Comparison of ENCODE assay signal across 18 cellular contexts in genomic region chr6:44339763-44340625, GRCh38. TPM values are rescaled to one million over a fixed set of nuclear protein-coding genes. Genes with fewer than 3 reads are reported as not detected.
DNase-seq lines count a peak whose midpoint lies in the region; ATAC-seq, FAIRE-seq and TF ChIP-seq lines count a peak whose summit lies in the region.
"Had no signal": no experiment of that assay in that cellular context is flagged by ENCODE, and none has a peak within 500 bp of the region (broad histone marks: within the 10 kb centered on the region; RNA-seq: fewer than 3 reads in every experiment).

No MANE protein-coding gene starts in this region.

- in situ Hi-C loops in ACHN (cut with HindIII; ENCODE audit: low pct_ligation_motif_present, low pct_unique_long_range_greater_than_20kb, low sequenced_read_pairs) (no loop called here), GM23248 (cut with MboI) (loop anchor here (5.0 kb wide), 1 partner anchor 68 kb away; the partner anchor contains the start of gene TMEM151B), KBM-7 (cut with MboI; ENCODE audit: low pct_unique_long_range_greater_than_20kb, low sequenced_read_pairs) (no loop called here)

- dilution Hi-C loops in keratinocyte (cut with MboI; ENCODE audit: extremely low pct_ligation_motif_present, low sequenced_read_pairs), result no loop called here

- no peaks in the 10 kb centered on the region for H3K4me1 Mint-ChIP-seq in activated T-helper 17 cell treated with anti-CD3 and anti-CD28 coated beads, Interleukin-2, amount 50 U/mL, for 72 hours

- no peaks in the 10 kb centered on the region for H3K9me3 Mint-ChIP-seq in activated T-helper 17 cell treated with anti-CD3 and anti-CD28 coated beads, Interleukin-2, amount 50 U/mL, for 72 hours
- H3K9me3 Mint-ChIP-seq: brain; CD8-positive, alpha-beta T cell had no signal

- DNase-seq in ACHN (peak; percentile 58), GM23248 (peak; percentile 79), keratinocyte (ENCODE audit: low read depth, low spot score) (peak; percentile 35), KBM-7 (no peak), superior temporal gyrus (ENCODE audit: extremely low spot score) (no peak), SJCRH30 (no peak), hepatic stellate cell (ENCODE audit: low spot score) (no peak)
- DNase-seq: CD8-positive, alpha-beta T cell; mucosa of descending colon; NCI-H1092; NCI-H446 treated with DMSO at 0.1 percent for 48 hours; Peyer's patch; T-helper 9 cell had no signal

- no peaks in the 10 kb centered on the region for H3K4me1 ChIP-seq in GM23248 (ENCODE audit: insufficient read depth)
- no peaks in the 10 kb centered on the region for H3K4me1 ChIP-seq in keratinocyte (ENCODE audit: control insufficient read depth, extremely low read depth, insufficient read depth, low read length)
- no peaks in the 10 kb centered on the region for H3K4me1 ChIP-seq in SJCRH30

- H2AFZ ChIP-seq in GM23248 (no peak overlapping the region), keratinocyte (ENCODE audit: control insufficient read depth, low read length) (no peak overlapping the region)

- H3K27me3 ChIP-seq in GM23248 (replicated peaks; ENCODE audit: insufficient read depth) (peaks cover 44% of the 10 kb centered on the region), keratinocyte (ENCODE audit: control insufficient read depth, extremely low read depth, insufficient read depth, low read length) (peaks cover 38% of the 10 kb centered on the region), SJCRH30 (0 out of 2 replicates have a peak, but pooled peaks cover 8% of the 10 kb centered on the region)
- H3K27me3 ChIP-seq: Peyer's patch had no signal

- H3K9me1 ChIP-seq in keratinocyte (ENCODE audit: control insufficient read depth, extremely low read depth, insufficient read depth, low read length), result no peaks in the 10 kb centered on the region

- H3K9me3 ChIP-seq in GM23248 (ENCODE audit: low read depth) (no peaks in the 10 kb centered on the region), keratinocyte (ENCODE audit: control insufficient read depth, low read depth, low read length) (no peaks in the 10 kb centered on the region), SJCRH30 (replicated peaks) (no peaks in the 10 kb centered on the region)
- H3K9me3 ChIP-seq: mucosa of descending colon, Peyer's patch, suprapubic skin had no signal

- H4K20me1 ChIP-seq in GM23248 (ENCODE audit: insufficient read depth) (no peaks in the 10 kb centered on the region), keratinocyte (ENCODE audit: control insufficient read depth, extremely low read depth, insufficient read depth, low read length) (no peaks in the 10 kb centered on the region)

- H3K27ac ChIP-seq in GM23248 (no peak overlapping the region), keratinocyte (ENCODE audit: control insufficient read depth, insufficient read depth, low read length) (no peak overlapping the region), SJCRH30 (no peak overlapping the region)
- H3K27ac ChIP-seq: Peyer's patch, suprapubic skin had no signal

- H3K36me3 ChIP-seq in GM23248 (ENCODE audit: low read depth), result no peaks in the 10 kb centered on the region
- no peaks in the 10 kb centered on the region for H3K36me3 ChIP-seq in keratinocyte (ENCODE audit: control insufficient read depth in 2 of 2, extremely low read depth in 1 of 2, insufficient read depth in 2 of 2, low read length in 2 of 2)
- H3K36me3 ChIP-seq in SJCRH30, result no peaks in the 10 kb centered on the region
- H3K36me3 ChIP-seq: Peyer's patch, suprapubic skin had no signal

- H3K4me3 Mint-ChIP-seq in activated T-helper 17 cell treated with anti-CD3 and anti-CD28 coated beads, Interleukin-2, amount 50 U/mL, for 72 hours, result no peak overlapping the region
- H3K4me3 Mint-ChIP-seq: brain; CD8-positive, alpha-beta T cell had no signal

- H3K36me3 Mint-ChIP-seq in activated T-helper 17 cell treated with anti-CD3 and anti-CD28 coated beads, Interleukin-2, amount 50 U/mL, for 72 hours (ENCODE audit: low read depth), result no peaks in the 10 kb centered on the region
- H3K36me3 Mint-ChIP-seq: brain; CD8-positive, alpha-beta T cell had no signal

- peak; percentile 87 for ATAC-seq in activated T-helper 17 cell treated with anti-CD3 and anti-CD28 coated beads, Interleukin-2, amount 50 U/mL, for 72 hours (replicated peaks)
- ATAC-seq: CD8-positive, alpha-beta T cell; mucosa of descending colon had no signal

- no peak overlapping the region for H3K4me3 ChIP-seq in GM23248
- H3K4me3 ChIP-seq in keratinocyte (ENCODE audit: control insufficient read depth in 2 of 3, extremely low read depth in 1 of 3, insufficient read depth in 2 of 3, low read depth in 1 of 3, low read length in 3 of 3), result no peak overlapping the region
- H3K4me3 ChIP-seq in SJCRH30, result no peak overlapping the region
- H3K4me3 ChIP-seq: mucosa of descending colon, Peyer's patch, suprapubic skin had no signal

- no peak overlapping the region for H3K4me2 ChIP-seq in GM23248 (ENCODE audit: unreplicated experiment)
- H3K4me2 ChIP-seq in keratinocyte (ENCODE audit: control insufficient read depth, extremely low read depth, insufficient read depth, low read depth, low read length), result no peak overlapping the region

- WGBS in GM23248 (ENCODE audit: low coverage in 1 of 2, low lambda C conversion rate in 2 of 2, missing lambda C conversion rate in 2 of 2), 2 experiments, result 67 to 75% methylated on average over 7 of the region's 7 CpGs

- H3K9me2 ChIP-seq in GM23248 (ENCODE audit: insufficient read depth), result no peaks in the 10 kb centered on the region

- no peaks in the 10 kb centered on the region for H3F3A ChIP-seq in GM23248 (ENCODE audit: insufficient read depth)

- H3K79me2 ChIP-seq in GM23248 (ENCODE audit: insufficient read depth), result no peaks in the 10 kb centered on the region
- H3K79me2 ChIP-seq in keratinocyte (ENCODE audit: control insufficient read depth, insufficient read depth, low read length), result no peaks in the 10 kb centered on the region

- H3K27me3 Mint-ChIP-seq in activated T-helper 17 cell treated with anti-CD3 and anti-CD28 coated beads, Interleukin-2, amount 50 U/mL, for 72 hours, result peaks cover 32% of the 10 kb centered on the region

- FAIRE-seq in keratinocyte (lab: Jason Lieb, UNC), result peak; percentile 62
- FAIRE-seq: endothelial cell of umbilical vein had no signal

- TF ChIP-seq CTCF in keratinocyte (optimal IDR thresholded peaks at IDR 0.05 in 1 of 3, IDR thresholded peaks at IDR 0.05 in 1 of 3, conservative IDR thresholded peaks at IDR 0.05 in 1 of 3; ENCODE audit: extremely low read depth in 1 of 3, insufficient read depth in 2 of 3, low read length in 3 of 3), result no peak

- H3K27ac Mint-ChIP-seq in activated T-helper 17 cell treated with anti-CD3 and anti-CD28 coated beads, Interleukin-2, amount 50 U/mL, for 72 hours, result no peak overlapping the region
- H3K27ac Mint-ChIP-seq: brain; CD8-positive, alpha-beta T cell; progenitor cell of endocrine pancreas had no signal

- no peak overlapping the region for H3K9ac ChIP-seq in GM23248
- H3K9ac ChIP-seq in keratinocyte (ENCODE audit: control insufficient read depth, extremely low read depth, insufficient read depth, low read length), result no peak overlapping the region

RNA-seq across cellular contexts. Expression of gene SPATS1, which starts 2.5 kb away (rescaled TPM):
- not detected in 2 replicates for total RNA-seq in GM23248 (2014; rRNA removed; shearing (Covaris generic))
- polyA plus RNA-seq in GM23248 (2016; fragmentation: Nextera tagmentation; extraction: Ambion mirVana), result not detected in 2 replicates
- total RNA-seq in activated T-helper 17 cell treated with anti-CD3 and anti-CD28 coated beads, Interleukin-2, amount 50 U/mL, for 72 hours, result not detected
- not detected in 3 replicates for polyA plus RNA-seq in keratinocyte
- polyA plus RNA-seq in keratinocyte (2011; ENCODE audit: low read depth), result not detected
- not detected in 2 replicates for polyA plus RNA-seq in keratinocyte (2011; cell fraction: cytosol; rRNA removed)
- not detected in 2 replicates for polyA plus RNA-seq in keratinocyte (2011; cell fraction: nucleus; rRNA removed)
- not detected in 2 replicates for polyA plus RNA-seq in keratinocyte (2012; ENCODE audit: low replicate concordance)
- not detected in 3 replicates for polyA minus RNA-seq in keratinocyte
- polyA minus RNA-seq in keratinocyte (2011; cell fraction: cytosol; rRNA and poly(A)+ RNA removed), result not detected
- polyA minus RNA-seq in keratinocyte (2011; cell fraction: nucleus; rRNA and poly(A)+ RNA removed), result not detected in 2 replicates
- total RNA-seq in SJCRH30 (2014; rRNA removed; shearing (Covaris generic)), result not detected in 2 replicates
- total RNA-seq: CD8-positive, alpha-beta T cell; endothelial cell of umbilical vein; mucosa of descending colon; Peyer's patch; progenitor cell of endocrine pancreas; suprapubic skin had no signal
- polyA plus RNA-seq: endothelial cell of umbilical vein had no signal

RNA-seq across cellular contexts. Expression of gene AARS2, which starts 26.8 kb away (rescaled TPM):
- total RNA-seq in GM23248 (2014; rRNA removed; shearing (Covaris generic)), result 14.4 and 14.7 TPM in 2 replicates
- polyA plus RNA-seq in GM23248 (2016; fragmentation: Nextera tagmentation; extraction: Ambion mirVana) (5.3 and 6.0 TPM in 2 replicates), keratinocyte (5.8 to 8.5 TPM (median 5.9 TPM) in 3 replicates)
- total RNA-seq in activated T-helper 17 cell treated with anti-CD3 and anti-CD28 coated beads, Interleukin-2, amount 50 U/mL, for 72 hours, result 10 to 100 TPM; 10.2 to 13.8 TPM
- polyA plus RNA-seq in keratinocyte (2011; ENCODE audit: low read depth), result 3.9 TPM
- 2.1 and 3.8 TPM in 2 replicates for polyA plus RNA-seq in keratinocyte (2011; cell fraction: cytosol; rRNA removed)
- 15.4 and 15.9 TPM in 2 replicates for polyA plus RNA-seq in keratinocyte (2011; cell fraction: nucleus; rRNA removed)
- polyA plus RNA-seq in keratinocyte (2012; ENCODE audit: low replicate concordance), result 3.1 and 7.9 TPM in 2 replicates
- 10.7 to 12.9 TPM (median 12.1 TPM) in 3 replicates for polyA minus RNA-seq in keratinocyte
- 7.9 TPM for polyA minus RNA-seq in keratinocyte (2011; cell fraction: cytosol; rRNA and poly(A)+ RNA removed)
- 19.5 and 19.6 TPM in 2 replicates for polyA minus RNA-seq in keratinocyte (2011; cell fraction: nucleus; rRNA and poly(A)+ RNA removed)
- 16.3 and 19.3 TPM in 2 replicates for total RNA-seq in SJCRH30 (2014; rRNA removed; shearing (Covaris generic))

RNA-seq across cellular contexts. Expression of gene CDC5L, which starts 47.5 kb away (rescaled TPM):
- 20.4 and 22.3 TPM in 2 replicates for total RNA-seq in GM23248 (2014; rRNA removed; shearing (Covaris generic))
- 15.3 and 15.9 TPM in 2 replicates for polyA plus RNA-seq in GM23248 (2016; fragmentation: Nextera tagmentation; extraction: Ambion mirVana)
- 10 to 100 TPM; 25.8 to 26.0 TPM for total RNA-seq in activated T-helper 17 cell treated with anti-CD3 and anti-CD28 coated beads, Interleukin-2, amount 50 U/mL, for 72 hours
- 10.8 to 16.6 TPM (median 12.6 TPM) in 3 replicates for polyA plus RNA-seq in keratinocyte
- polyA plus RNA-seq in keratinocyte (2011; ENCODE audit: low read depth), result 18.8 TPM
- polyA plus RNA-seq in keratinocyte (2011; cell fraction: cytosol; rRNA removed), result 7.4 and 12.9 TPM in 2 replicates
- 10.4 and 15.2 TPM in 2 replicates for polyA plus RNA-seq in keratinocyte (2011; cell fraction: nucleus; rRNA removed)
- 10.1 and 11.8 TPM in 2 replicates for polyA plus RNA-seq in keratinocyte (2012; ENCODE audit: low replicate concordance)
- 4.8 to 15.2 TPM (median 7.6 TPM) in 3 replicates for polyA minus RNA-seq in keratinocyte
- 10.0 TPM for polyA minus RNA-seq in keratinocyte (2011; cell fraction: cytosol; rRNA and poly(A)+ RNA removed)
- polyA minus RNA-seq in keratinocyte (2011; cell fraction: nucleus; rRNA and poly(A)+ RNA removed), result 7.0 and 11.1 TPM in 2 replicates
- 42.3 and 45.2 TPM in 2 replicates for total RNA-seq in SJCRH30 (2014; rRNA removed; shearing (Covaris generic))

Comparison
In these comparisons a context has a peak if more than half of its experiments do, and no peak if none do; other contexts are left out.
1. DNase-seq: peak in ACHN (single experiment), GM23248 (single experiment) and keratinocyte (single experiment); none in KBM-7 (single experiment), superior temporal gyrus (single experiment), SJCRH30 (0 of 2) and hepatic stellate cell (single experiment).